ENCODE assay signal across 1 cellular context in genomic region chr7:74656911-74657691, GRCh38.
TF ChIP-seq lines count a peak whose summit lies in the region.

No MANE protein-coding gene starts in this region.

TF ChIP-seq in HEK293, 187 proteins besides CTCF, POLR2A, EP300 and RAD21 (continued from another document and continues in another):
- TF ChIP-seq ELK4 (IDR thresholded peaks at IDR 0.05; ENCODE audit: borderline replicate concordance, low read depth, low read length) (no peak), ATF2 (tag by site-specific recombination; IDR thresholded peaks at IDR 0.05; ENCODE audit: low read depth) (no peak), ZNF629 (tag by site-specific recombination; IDR thresholded peaks at IDR 0.05) (no peak), ZNF548 (tag by site-specific recombination; IDR thresholded peaks at IDR 0.05) (no peak), ZNF521 (tag by site-specific recombination; IDR thresholded peaks at IDR 0.05) (no peak), ZNF112 (tag by site-specific recombination; IDR thresholded peaks at IDR 0.05) (no peak), ZNF776 (tag by site-specific recombination; IDR thresholded peaks at IDR 0.05; ENCODE audit: borderline replicate concordance) (no peak), ZBTB17 (tag by site-specific recombination; IDR thresholded peaks at IDR 0.05) (peak; percentile 77), ZNF449 (tag by site-specific recombination; IDR thresholded peaks at IDR 0.05) (no peak), ZNF785 (tag by site-specific recombination; IDR thresholded peaks at IDR 0.05) (no peak), ZNF274 (IDR thresholded peaks at IDR 0.05; ENCODE audit: low read length) (no peak), ZNF274 (tag by site-specific recombination; IDR thresholded peaks at IDR 0.05; ENCODE audit: borderline replicate concordance) (no peak), ZNF514 (tag by site-specific recombination; IDR thresholded peaks at IDR 0.05) (no peak), ZNF202 (tag by site-specific recombination; IDR thresholded peaks at IDR 0.05; ENCODE audit: borderline replicate concordance) (no peak), ZNF223 (tag by site-specific recombination; IDR thresholded peaks at IDR 0.05) (no peak), BCL11B (tag by site-specific recombination; IDR thresholded peaks at IDR 0.05; ENCODE audit: low read depth) (no peak), ZNF221 (tag by site-specific recombination; IDR thresholded peaks at IDR 0.05; ENCODE audit: borderline replicate concordance) (no peak), ZNF707 (tag by site-specific recombination; IDR thresholded peaks at IDR 0.05) (no peak), SP3 (tag by site-specific recombination; IDR thresholded peaks at IDR 0.05) (peak; percentile 41), BCL6B (tag by site-specific recombination; IDR thresholded peaks at IDR 0.05) (peak; percentile 72; the same call in 1 of the 2 replicates), MYNN (tag by site-specific recombination; IDR thresholded peaks at IDR 0.05; ENCODE audit: borderline replicate concordance) (no peak), ZNF513 (tag by site-specific recombination; IDR thresholded peaks at IDR 0.05) (no peak), ZNF843 (tag by site-specific recombination; IDR thresholded peaks at IDR 0.05) (0 out of 2 replicates have a peak, but pooled peaks have one; percentile 40), ZNF416 (tag by site-specific recombination; IDR thresholded peaks at IDR 0.05) (no peak), GFI1B (tag by site-specific recombination; IDR thresholded peaks at IDR 0.05) (no peak), MZF1 (tag by site-specific recombination; IDR thresholded peaks at IDR 0.05; ENCODE audit: borderline replicate concordance) (no peak), ZNF324 (tag by site-specific recombination; IDR thresholded peaks at IDR 0.05) (peak; percentile 63; the same call in 1 of the 2 replicates), PRDM6 (tag by site-specific recombination; IDR thresholded peaks at IDR 0.05) (no peak), ZBTB1 (tag by site-specific recombination; IDR thresholded peaks at IDR 0.05) (no peak), ZNF24 (tag by site-specific recombination; IDR thresholded peaks at IDR 0.05) (peak; percentile 30; the same call in 1 of the 2 replicates), ZNF184 (tag by site-specific recombination; IDR thresholded peaks at IDR 0.05) (no peak), OVOL3 (tag by site-specific recombination; IDR thresholded peaks at IDR 0.05) (no peak), ZNF148 (tag by site-specific recombination; IDR thresholded peaks at IDR 0.05; ENCODE audit: borderline replicate concordance) (no peak), ZNF518A (tag by site-specific recombination; conservative IDR thresholded peaks at IDR 0.05; ENCODE audit: low read depth) (no peak), ZNF561 (tag by site-specific recombination; IDR thresholded peaks at IDR 0.05; ENCODE audit: borderline replicate concordance) (0 out of 2 replicates have a peak, but pooled peaks have one; percentile 46), OSR2 (tag by site-specific recombination; IDR thresholded peaks at IDR 0.05) (no peak), KLF17 (tag by site-specific recombination; IDR thresholded peaks at IDR 0.05) (peak; percentile 56; the same call in 1 of the 2 replicates), ZNF2 (tag by site-specific recombination; IDR thresholded peaks at IDR 0.05) (no peak), GLIS1 (tag by site-specific recombination; IDR thresholded peaks at IDR 0.05) (0 out of 2 replicates have a peak, but pooled peaks have one; percentile 4), ZNF664 (tag by site-specific recombination; IDR thresholded peaks at IDR 0.05) (no peak), ZSCAN4 (tag by site-specific recombination; IDR thresholded peaks at IDR 0.05) (no peak), ZNF704 (tag by site-specific recombination; IDR thresholded peaks at IDR 0.05) (no peak)
